Comparison of ENCODE assay signal across 8 cellular contexts in the genomic region with DNA sequence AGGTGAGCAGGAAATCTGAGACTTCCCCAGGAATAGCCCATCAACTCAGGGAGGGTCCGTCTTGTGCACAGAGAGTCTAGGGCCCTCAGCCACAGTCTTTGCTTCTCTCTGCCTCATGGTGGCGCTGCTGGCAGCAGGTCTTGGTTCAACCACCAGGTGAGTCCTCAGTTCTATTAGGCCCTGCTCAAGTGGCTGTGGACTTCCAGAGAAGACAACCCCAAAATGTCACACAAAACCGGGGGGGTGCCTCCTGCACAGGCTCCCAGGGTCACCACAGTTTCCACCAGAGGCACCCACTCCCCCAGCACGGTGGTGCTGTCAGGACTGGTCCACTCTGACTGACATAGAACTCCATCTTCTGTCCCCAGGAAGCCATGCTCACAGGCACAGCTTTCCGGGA. TPM values are rescaled to one million over a fixed set of nuclear protein-coding genes. Genes with fewer than 3 reads are reported as not detected.
A peak's percentile ranks its signal among the peaks of the same experiment; 100 is the strongest.
DNase-seq lines count a peak whose midpoint lies in the region; TF ChIP-seq lines count a peak whose summit lies in the region.
"Had no signal": no experiment of that assay in that cellular context is flagged by ENCODE, and none has a peak within 500 bp of the region (broad histone marks: within the 10 kb centered on the region; RNA-seq: fewer than 3 reads in every experiment).

No MANE protein-coding gene starts in this region.

- H3K36me3 Mint-ChIP-seq in HFFc6 (ENCODE audit: low read depth) (peaks cover 7% of the 10 kb centered on the region; the same call in 1 of the 2 replicates), chondrocyte (ENCODE audit: low read depth) (no peaks in the 10 kb centered on the region), nephron (ENCODE audit: low read depth) (no peaks in the 10 kb centered on the region)

- H3K27ac Mint-ChIP-seq in HFFc6, result no peak overlapping the region
- H3K27ac Mint-ChIP-seq in chondrocyte (ENCODE audit: unreplicated experiment), result no peak overlapping the region
- peak overlapping the region; percentile 23 to 68 (median 52) for H3K27ac Mint-ChIP-seq in nephron

- DNase-seq in ELF-1 (ENCODE audit: low read depth, low spot score) (peak; percentile 53), HFFc6 (no peak), chondrocyte (ENCODE audit: low spot score) (peak; percentile 70), HuH-7.5 (ENCODE audit: low spot score) (no peak), glomerular visceral epithelial cell (ENCODE audit: extremely low spot score) (no peak), hippocampal formation (lab: John Stamatoyannopoulos, UW) (no peak)
- DNase-seq: activated gamma-delta T cell treated with Interleukin-2 at 50 U/mL for 16 hours had no signal

- H3K27me3 Mint-ChIP-seq in HFFc6 (ENCODE audit: insufficient read depth), result peaks cover 48% of the 10 kb centered on the region
- H3K27me3 Mint-ChIP-seq in chondrocyte (ENCODE audit: low read depth), result no peaks in the 10 kb centered on the region
- no peaks in the 10 kb centered on the region for H3K27me3 Mint-ChIP-seq in nephron (ENCODE audit: low read depth)

- H3K9me3 Mint-ChIP-seq in HFFc6 (peaks cover 10% of the 10 kb centered on the region; the same call in 1 of the 2 replicates), chondrocyte (ENCODE audit: low read depth) (peaks cover 6% of the 10 kb centered on the region), nephron (no peaks in the 10 kb centered on the region)

- peak; percentile 63 for TF ChIP-seq CTCF in HFFc6 (IDR thresholded peaks at IDR 0.05)
- peak; percentile 34 for TF ChIP-seq CTCF in chondrocyte (IDR thresholded peaks at IDR 0.05)
- TF ChIP-seq CTCF in nephron (IDR thresholded peaks at IDR 0.05; ENCODE audit: unreplicated experiment in 3 of 3), result peak in 1 of 3 experiments; percentile 31

- no peak overlapping the region for H3K4me3 Mint-ChIP-seq in HFFc6
- H3K4me3 Mint-ChIP-seq in chondrocyte (ENCODE audit: unreplicated experiment), result no peak overlapping the region
- H3K4me3 Mint-ChIP-seq in nephron, result peak overlapping the region in 1 of 3 experiments; percentile 30

- no peaks in the 10 kb centered on the region for H3K4me1 Mint-ChIP-seq in HFFc6 (ENCODE audit: low read depth)
- no peaks in the 10 kb centered on the region for H3K4me1 Mint-ChIP-seq in chondrocyte (ENCODE audit: low read depth)
- H3K4me1 Mint-ChIP-seq in nephron, result peaks cover 61% of the 10 kb centered on the region

RNA-seq across cellular contexts. Expression of gene CHRNG, which starts 2.4 kb away (rescaled TPM):
- total RNA-seq in HFFc6 (2021; fragmentation: NEBNext Ultra II Directional; extraction: Animal tissue kit (Norgen Biotek cat#: 25700)), result not detected
- not detected in 3 replicates for total RNA-seq in chondrocyte

RNA-seq across cellular contexts. Expression of gene CHRND, which starts 11.1 kb away (rescaled TPM):
- not detected for total RNA-seq in HFFc6 (2021; fragmentation: NEBNext Ultra II Directional; extraction: Animal tissue kit (Norgen Biotek cat#: 25700))
- not detected in 3 replicates for total RNA-seq in chondrocyte

RNA-seq across cellular contexts. Expression of gene TIGD1, which starts 13.3 kb away (rescaled TPM):
- 1 to 10 TPM; 2.9 to 3.7 (median 3.1) TPM for total RNA-seq in HFFc6 (2021; fragmentation: NEBNext Ultra II Directional; extraction: Animal tissue kit (Norgen Biotek cat#: 25700))
- 3.2 to 6.7 TPM (median 3.3 TPM) in 3 replicates for total RNA-seq in chondrocyte

RNA-seq across cellular contexts. Expression of gene EIF4E2, which starts 13.4 kb away (rescaled TPM):
- total RNA-seq in HFFc6 (2021; fragmentation: NEBNext Ultra II Directional; extraction: Animal tissue kit (Norgen Biotek cat#: 25700)), result 10 to 100 TPM; 79.7 to 89.7 (median 83.8) TPM
- total RNA-seq in chondrocyte, result 87.1 to 95.7 TPM (median 89.3 TPM) in 3 replicates

RNA-seq across cellular contexts. Expression of gene PRSS56, which starts 16.9 kb away (rescaled TPM):
- not detected for total RNA-seq in HFFc6 (2021; fragmentation: NEBNext Ultra II Directional; extraction: Animal tissue kit (Norgen Biotek cat#: 25700))
- not detected in 3 replicates for total RNA-seq in chondrocyte

Comparison
In these comparisons a context has a peak if more than half of its experiments do, and no peak if none do; other contexts are left out.
1. DNase-seq: peak in ELF-1 (single experiment) and chondrocyte (single experiment); none in HFFc6 (single experiment), HuH-7.5 (single experiment), glomerular visceral epithelial cell (single experiment) and hippocampal formation (0 of 2).
2. H3K27ac Mint-ChIP-seq: peak in nephron (3 of 3); none in HFFc6 (single experiment) and chondrocyte (single experiment).